2 cellular contexts compared by ENCODE assay signal in the genomic region with DNA sequence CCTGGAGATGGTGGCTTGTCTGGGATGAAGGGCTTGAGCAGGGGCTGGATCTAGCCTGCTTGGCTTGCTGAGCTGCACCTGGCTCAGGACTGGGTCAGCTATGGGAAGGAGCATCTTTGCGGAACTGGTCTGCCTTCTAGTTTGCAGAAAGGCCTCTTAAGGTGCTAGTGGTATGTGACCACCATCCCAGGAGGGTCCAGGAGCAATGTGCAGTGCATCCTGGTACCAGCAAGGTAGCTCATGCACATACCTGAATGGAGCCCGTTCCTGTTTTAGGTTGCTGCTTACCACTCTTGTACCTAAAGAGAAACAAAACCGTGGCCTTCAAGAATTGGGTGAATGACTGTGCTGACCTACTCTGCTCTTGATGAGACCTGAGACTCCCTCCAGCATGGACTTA.
TF ChIP-seq lines count a peak whose summit lies in the region.

No MANE protein-coding gene starts in this region.

TF ChIP-seq in liver, 16 proteins besides CTCF, POLR2A, EP300 and RAD21:
- TF ChIP-seq RXRA (IDR thresholded peaks at IDR 0.05) (no peak), FOXA2 (IDR thresholded peaks at IDR 0.05) (no peak), TAF1 (conservative IDR thresholded peaks at IDR 0.05) (no peak)

TF ChIP-seq in HepG2, 621 proteins besides CTCF, POLR2A, EP300 and RAD21:
- TF ChIP-seq NFYC (CRISPR knock-in tag; IDR thresholded peaks at IDR 0.05): no peak
- no peak for TF ChIP-seq ZMYM4 (CRISPR knock-in tag; IDR thresholded peaks at IDR 0.05)
- TF ChIP-seq, protein P1, sequence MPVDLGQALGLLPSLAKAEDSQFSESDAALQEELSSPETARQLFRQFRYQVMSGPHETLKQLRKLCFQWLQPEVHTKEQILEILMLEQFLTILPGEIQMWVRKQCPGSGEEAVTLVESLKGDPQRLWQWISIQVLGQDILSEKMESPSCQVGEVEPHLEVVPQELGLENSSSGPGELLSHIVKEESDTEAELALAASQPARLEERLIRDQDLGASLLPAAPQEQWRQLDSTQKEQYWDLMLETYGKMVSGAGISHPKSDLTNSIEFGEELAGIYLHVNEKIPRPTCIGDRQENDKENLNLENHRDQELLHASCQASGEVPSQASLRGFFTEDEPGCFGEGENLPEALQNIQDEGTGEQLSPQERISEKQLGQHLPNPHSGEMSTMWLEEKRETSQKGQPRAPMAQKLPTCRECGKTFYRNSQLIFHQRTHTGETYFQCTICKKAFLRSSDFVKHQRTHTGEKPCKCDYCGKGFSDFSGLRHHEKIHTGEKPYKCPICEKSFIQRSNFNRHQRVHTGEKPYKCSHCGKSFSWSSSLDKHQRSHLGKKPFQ (CRISPR knock-in tag; IDR thresholded peaks at IDR 0.05; ENCODE audit: insufficient replicate concordance): no peak
- no peak for TF ChIP-seq NCOA1 (CRISPR knock-in tag; IDR thresholded peaks at IDR 0.05)
- no peak for TF ChIP-seq ZNF501 (CRISPR knock-in tag; IDR thresholded peaks at IDR 0.05)
- TF ChIP-seq POLR2AphosphoS5 (IDR thresholded peaks at IDR 0.05; ENCODE audit: low read depth, low read length): no peak
- no peak for TF ChIP-seq DNMT1 (CRISPR knock-in tag; IDR thresholded peaks at IDR 0.05)
- no peak for TF ChIP-seq ZNF274 (CRISPR knock-in tag; IDR thresholded peaks at IDR 0.05)
- TF ChIP-seq MTA3 (CRISPR knock-in tag; IDR thresholded peaks at IDR 0.05): no peak
- TF ChIP-seq, protein P2, sequence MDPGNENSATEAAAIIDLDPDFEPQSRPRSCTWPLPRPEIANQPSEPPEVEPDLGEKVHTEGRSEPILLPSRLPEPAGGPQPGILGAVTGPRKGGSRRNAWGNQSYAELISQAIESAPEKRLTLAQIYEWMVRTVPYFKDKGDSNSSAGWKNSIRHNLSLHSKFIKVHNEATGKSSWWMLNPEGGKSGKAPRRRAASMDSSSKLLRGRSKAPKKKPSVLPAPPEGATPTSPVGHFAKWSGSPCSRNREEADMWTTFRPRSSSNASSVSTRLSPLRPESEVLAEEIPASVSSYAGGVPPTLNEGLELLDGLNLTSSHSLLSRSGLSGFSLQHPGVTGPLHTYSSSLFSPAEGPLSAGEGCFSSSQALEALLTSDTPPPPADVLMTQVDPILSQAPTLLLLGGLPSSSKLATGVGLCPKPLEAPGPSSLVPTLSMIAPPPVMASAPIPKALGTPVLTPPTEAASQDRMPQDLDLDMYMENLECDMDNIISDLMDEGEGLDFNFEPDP (CRISPR knock-in tag; conservative IDR thresholded peaks at IDR 0.05): no peak
- no peak for TF ChIP-seq ZNF782 (CRISPR knock-in tag; IDR thresholded peaks at IDR 0.05; ENCODE audit: borderline replicate concordance)
- TF ChIP-seq RBAK (CRISPR knock-in tag; IDR thresholded peaks at IDR 0.05): no peak
- no peak for TF ChIP-seq ATAD3A (CRISPR knock-in tag; IDR thresholded peaks at IDR 0.05)
- TF ChIP-seq IRX3 (CRISPR knock-in tag; IDR thresholded peaks at IDR 0.05; ENCODE audit: borderline replicate concordance, low read depth): no peak
- no peak for TF ChIP-seq CBX2 (IDR thresholded peaks at IDR 0.05; ENCODE audit: low read depth, low read length)
- no peak for TF ChIP-seq CBX2 (CRISPR knock-in tag; IDR thresholded peaks at IDR 0.05; ENCODE audit: low read depth)
- no peak for TF ChIP-seq CREM (IDR thresholded peaks at IDR 0.05)
- TF ChIP-seq CREM (CRISPR knock-in tag; IDR thresholded peaks at IDR 0.05): no peak
- TF ChIP-seq ZNF484 (CRISPR knock-in tag; IDR thresholded peaks at IDR 0.05; ENCODE audit: borderline replicate concordance, low read depth): no peak
- no peak for TF ChIP-seq FOSL1 (CRISPR knock-in tag; IDR thresholded peaks at IDR 0.05; ENCODE audit: borderline replicate concordance)
- no peak for TF ChIP-seq ZNF674 (CRISPR knock-in tag; IDR thresholded peaks at IDR 0.05; ENCODE audit: low read depth)
